Comparison of ENCODE assay signal across 8 cellular contexts in the genomic region with DNA sequence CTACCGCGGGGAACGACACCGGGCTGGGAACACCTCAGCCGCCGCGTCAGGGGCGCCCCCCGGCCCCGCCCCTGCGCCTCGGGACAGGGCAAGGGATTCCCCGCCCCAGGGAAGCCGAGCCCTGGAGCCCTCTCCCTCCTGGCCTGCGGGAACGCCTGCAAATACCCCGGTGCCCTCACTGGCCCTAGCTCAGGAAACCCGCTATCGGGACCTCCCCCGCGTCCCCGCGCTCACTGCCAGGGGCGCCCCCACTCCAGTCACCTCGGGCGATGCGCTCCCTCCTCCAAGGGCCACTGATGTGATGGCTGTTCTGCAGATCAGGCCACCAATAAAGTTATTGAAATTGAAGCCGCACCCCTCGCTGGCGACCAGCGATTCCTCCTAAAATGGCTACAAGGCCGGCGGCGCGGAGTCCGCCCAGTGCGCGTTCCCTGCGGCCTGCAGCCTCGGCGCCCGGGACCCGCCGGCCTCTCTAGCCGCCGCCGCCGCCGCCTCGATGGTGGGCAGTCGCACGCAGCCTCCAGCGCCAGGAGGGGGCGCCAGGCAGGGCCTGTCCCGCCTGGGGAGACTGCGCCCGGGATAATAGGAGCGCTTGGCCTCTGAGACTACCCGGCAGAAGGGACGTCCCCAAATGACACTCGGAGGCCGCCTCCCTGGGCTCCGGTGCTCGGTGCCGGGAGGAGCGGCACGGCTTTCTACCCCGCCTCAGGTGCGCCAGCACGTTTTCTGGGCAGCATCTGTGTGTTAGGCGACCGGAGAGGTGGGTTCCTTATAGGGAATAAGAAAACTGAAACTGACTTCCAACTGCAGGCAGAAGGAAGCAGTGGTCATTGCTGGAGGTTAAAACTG. TPM values are rescaled to one million over a fixed set of nuclear protein-coding genes. Genes with fewer than 3 reads are reported as not detected.
DNase-seq lines count a peak whose midpoint lies in the region; ATAC-seq, FAIRE-seq and TF ChIP-seq lines count a peak whose summit lies in the region.

A gene with protein sequence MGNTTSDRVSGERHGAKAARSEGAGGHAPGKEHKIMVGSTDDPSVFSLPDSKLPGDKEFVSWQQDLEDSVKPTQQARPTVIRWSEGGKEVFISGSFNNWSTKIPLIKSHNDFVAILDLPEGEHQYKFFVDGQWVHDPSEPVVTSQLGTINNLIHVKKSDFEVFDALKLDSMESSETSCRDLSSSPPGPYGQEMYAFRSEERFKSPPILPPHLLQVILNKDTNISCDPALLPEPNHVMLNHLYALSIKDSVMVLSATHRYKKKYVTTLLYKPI (minus strand): TSS at position 303 of the 849 bp plus-strand sequence. CDS start 326 bp downstream, outside the sequence.

- H3K36me3 Mint-ChIP-seq in naive thymus-derived CD4-positive, alpha-beta T cell, result peaks cover 9 to 27% (median 17%) of the 10 kb centered on the region in 5 donors
- H3K36me3 Mint-ChIP-seq in stimulated activated memory B cell treated with anti-CD40 and anti-IgM and Interleukin-4, amounts not matched to agents 10 μg/mL and 1 μg/mL and 100 μg/mL, for 72 hours, result peaks cover 8% of the 10 kb centered on the region

- H3K27ac Mint-ChIP-seq in naive thymus-derived CD4-positive, alpha-beta T cell, result peak within 1 kb of the TSS; percentile 66 to 96 (median 95)
- peak within 1 kb of the TSS; percentile 93 for H3K27ac Mint-ChIP-seq in stimulated activated memory B cell treated with anti-CD40 and anti-IgM and Interleukin-4, amounts not matched to agents 10 μg/mL and 1 μg/mL and 100 μg/mL, for 72 hours

- H3K4me1 ChIP-seq in fibroblast of lung (ENCODE audit: control insufficient read depth, extremely low read depth, insufficient read depth, low read length), result peaks cover 13% of the 10 kb centered on the region
- H3K4me1 ChIP-seq in naive thymus-derived CD4-positive, alpha-beta T cell (ENCODE audit: control insufficient read depth in 2 of 2, insufficient read depth in 2 of 2, low read length in 2 of 2), result peaks cover 15% of the 10 kb centered on the region in 2 donors

- POLR2A ChIA-PET in naive thymus-derived CD4-positive, alpha-beta T cell (lab: Charles Lee), result interaction anchor here (0.6 to 2.4 kb wide), 6 partner anchors 10 to 88 kb away, joined by 3 to 14 read pairs (median 5); partner anchors contain the start of gene CHD1L

- H3K4me3 ChIP-seq in fibroblast of lung (replicated peaks in 1 of 4; ENCODE audit: control extremely low read depth in 1 of 4, insufficient read depth in 1 of 4, low read depth in 3 of 4, low read length in 4 of 4), result peak within 1 kb of the TSS; percentile 95 to 97 (median 96)
- peak within 1 kb of the TSS; percentile 91 for H3K4me3 ChIP-seq in naive thymus-derived CD4-positive, alpha-beta T cell (ENCODE audit: low read length)

- H3K9me3 Mint-ChIP-seq in naive thymus-derived CD4-positive, alpha-beta T cell, result peaks cover 0 to 25% (median 4%) of the 10 kb centered on the region in 11 donors
- H3K9me3 Mint-ChIP-seq in stimulated activated memory B cell treated with anti-CD40 and anti-IgM and Interleukin-4, amounts not matched to agents 10 μg/mL and 1 μg/mL and 100 μg/mL, for 72 hours, result no peaks in the 10 kb centered on the region

- CTCF ChIA-PET in naive thymus-derived CD4-positive, alpha-beta T cell (lab: Charles Lee), result interaction anchor here (0.8 to 3.4 kb wide), 6 partner anchors 14 to 70 kb away, joined by 3 to 35 read pairs (median 3); partner anchors contain the start of genes CHD1L and FMO5

- peak within 1 kb of the TSS; percentile 92 for H2AFZ ChIP-seq in fibroblast of lung (ENCODE audit: low read length)

- H3K27me3 ChIP-seq in fibroblast of lung (ENCODE audit: control insufficient read depth, insufficient read depth, low read length), result no peaks in the 10 kb centered on the region
- H3K27me3 ChIP-seq in naive thymus-derived CD4-positive, alpha-beta T cell (ENCODE audit: control insufficient read depth in 2 of 2, insufficient read depth in 2 of 2, low read length in 2 of 2), result no peaks in the 10 kb centered on the region

- peak; percentile 82 for ATAC-seq in GM21825 (IDR thresholded peaks at IDR 0.05; ENCODE audit: unreplicated experiment)
- ATAC-seq in naive thymus-derived CD4-positive, alpha-beta T cell, result peak; percentile 93
- ATAC-seq in stimulated activated memory B cell treated with anti-CD40 and anti-IgM and Interleukin-4, amounts not matched to agents 10 μg/mL and 1 μg/mL and 100 μg/mL, for 72 hours, result peak; percentile 96

- DNase-seq in EH (ENCODE audit: low read depth) (peak; percentile 96), RCC 7860 (ENCODE audit: low spot score) (peak; percentile 83), fibroblast of lung (ENCODE audit: low read depth in 2 of 2) (peak; percentile 98)
- DNase-seq in activated T-helper 1 cell treated with anti-CD3 and anti-CD28 coated beads, Interleukin-2, amount 50 U/mL, for 16 hours (ENCODE audit: low read depth in 1 of 2, low spot score in 1 of 2), result peak; percentile 77 to 81
- DNase-seq in naive thymus-derived CD4-positive, alpha-beta T cell, result peak; percentile 67 to 95 (median 86)

- H3K27ac ChIP-seq in KOPT-K1 (ENCODE audit: low read depth, low read length, poor library complexity, severe bottlenecking), result peak within 1 kb of the TSS; percentile 51
- H3K27ac ChIP-seq in fibroblast of lung (ENCODE audit: insufficient read depth, low read length), result peak within 1 kb of the TSS; percentile 90
- peak within 1 kb of the TSS; percentile 76 for H3K27ac ChIP-seq in naive thymus-derived CD4-positive, alpha-beta T cell (ENCODE audit: low read depth, low read length)

- peak within 1 kb of the TSS; percentile 83 for H3K9ac ChIP-seq in fibroblast of lung (ENCODE audit: insufficient read depth, low read length)

- H3K79me2 ChIP-seq in fibroblast of lung (ENCODE audit: control insufficient read depth, insufficient read depth, low read length), result peaks cover 38% of the 10 kb centered on the region

- peak within 1 kb of the TSS; percentile 82 to 99 (median 98) for H3K4me3 Mint-ChIP-seq in naive thymus-derived CD4-positive, alpha-beta T cell
- peak within 1 kb of the TSS; percentile 88 for H3K4me3 Mint-ChIP-seq in stimulated activated memory B cell treated with anti-CD40 and anti-IgM and Interleukin-4, amounts not matched to agents 10 μg/mL and 1 μg/mL and 100 μg/mL, for 72 hours

- peaks cover 4% of the 10 kb centered on the region; the same call in 1 of the 2 replicates for H3K36me3 ChIP-seq in KOPT-K1 (ENCODE audit: insufficient read depth, low read length)
- no peaks in the 10 kb centered on the region for H3K36me3 ChIP-seq in fibroblast of lung (ENCODE audit: control insufficient read depth, insufficient read depth, low read length)
- peaks cover 0 to 13% (median 0%) of the 10 kb centered on the region in 3 experiments for H3K36me3 ChIP-seq in naive thymus-derived CD4-positive, alpha-beta T cell (ENCODE audit: control insufficient read depth in 2 of 3, insufficient read depth in 3 of 3, low read length in 3 of 3)

- no peak for FAIRE-seq in RCC 7860 (lab: Jason Lieb, UNC)

- H3K9me3 ChIP-seq in KOPT-K1 (ENCODE audit: insufficient read depth, low read length, poor library complexity, severe bottlenecking), result no peaks in the 10 kb centered on the region
- H3K9me3 ChIP-seq in fibroblast of lung (ENCODE audit: control insufficient read depth, insufficient read depth, low read depth, low read length), result no peaks in the 10 kb centered on the region
- H3K9me3 ChIP-seq in naive thymus-derived CD4-positive, alpha-beta T cell (ENCODE audit: control insufficient read depth in 2 of 3, low read length in 3 of 3), result no peaks in the 10 kb centered on the region

- peak; percentile 57 to 72 for TF ChIP-seq CTCF in fibroblast of lung (conservative IDR thresholded peaks at IDR 0.05 in 1 of 2, IDR thresholded peaks at IDR 0.05 in 1 of 2; ENCODE audit: low read depth in 1 of 2, low read length in 2 of 2)

- intact Hi-C loops in naive thymus-derived CD4-positive, alpha-beta T cell (cut with micrococcal nuclease), result loop anchor here (1.0 to 10.0 kb wide), 6 partner anchors 53 to 498 kb away; partner anchors contain the start of genes CHD1L (in 2 of the 2), ACP6 (in 1 of the 2), BCL9 (in 1 of the 2) and FMO5 (in 1 of the 2)

- H4K20me1 ChIP-seq in fibroblast of lung (ENCODE audit: control insufficient read depth, extremely low read depth, insufficient read depth, low read length), result no peaks in the 10 kb centered on the region

- peak within 1 kb of the TSS; percentile 96 for H3K4me2 ChIP-seq in fibroblast of lung (ENCODE audit: extremely low read depth, insufficient read depth, low read length)

- H3K27me3 Mint-ChIP-seq in naive thymus-derived CD4-positive, alpha-beta T cell, result peaks cover 0 to 11% (median 0%) of the 10 kb centered on the region in 5 donors
- H3K27me3 Mint-ChIP-seq in stimulated activated memory B cell treated with anti-CD40 and anti-IgM and Interleukin-4, amounts not matched to agents 10 μg/mL and 1 μg/mL and 100 μg/mL, for 72 hours, result no peaks in the 10 kb centered on the region

- H3K4me1 Mint-ChIP-seq in naive thymus-derived CD4-positive, alpha-beta T cell, result peaks cover 19 to 55% (median 41%) of the 10 kb centered on the region in 7 donors
- H3K4me1 Mint-ChIP-seq in stimulated activated memory B cell treated with anti-CD40 and anti-IgM and Interleukin-4, amounts not matched to agents 10 μg/mL and 1 μg/mL and 100 μg/mL, for 72 hours, result peaks cover 34% of the 10 kb centered on the region

RNA-seq across cellular contexts. Expression of the gene that starts here (rescaled TPM):
- total RNA-seq in fibroblast of lung, result 13.9 and 22.0 TPM in 2 replicates
- 11.3 and 23.8 TPM in 2 replicates for polyA plus RNA-seq in fibroblast of lung
- 5.2 and 9.9 TPM in 2 replicates for polyA plus RNA-seq in fibroblast of lung (2012)
- polyA minus RNA-seq in fibroblast of lung (ENCODE audit: low replicate concordance), result 2.4 and 4.9 TPM in 2 replicates
- 10 to 100 TPM in 4 of 5 experiments, 1 to 10 TPM in 1; 8.1 to 26.9 (median 11.4) TPM for total RNA-seq in naive thymus-derived CD4-positive, alpha-beta T cell
- polyA plus RNA-seq in naive thymus-derived CD4-positive, alpha-beta T cell, result 1 to 10 TPM; 2.4 to 3.7 TPM

Comparison
In these comparisons a context has a peak if more than half of its experiments do, and no peak if none do; other contexts are left out.
1. Peak in every context shown above with its lines: DNase-seq, ATAC-seq, H3K4me3 ChIP-seq and H3K27ac ChIP-seq.